Comparison of ENCODE assay signal across 23 cellular contexts in genomic region chr11:64502634-64503033, GRCh38. TPM values are rescaled to one million over a fixed set of nuclear protein-coding genes. Genes with fewer than 3 reads are reported as not detected.
DNase-seq lines count a peak whose midpoint lies in the region; ATAC-seq, FAIRE-seq and TF ChIP-seq lines count a peak whose summit lies in the region.
"Had no signal": no experiment of that assay in that cellular context is flagged by ENCODE, and none has a peak within 500 bp of the region (broad histone marks: within the 10 kb centered on the region; RNA-seq: fewer than 3 reads in every experiment).

No MANE protein-coding gene starts in this region.

- H2BK12ac ChIP-seq in H1 (ENCODE audit: low read depth, low read length): no peak overlapping the region

- H3K4me3 Mint-ChIP-seq in T-helper 2 cell treated with Interferon-gamma antibody and Interleukin-4, amounts not matched to agents 5 μg/mL and 100 μg/mL, for 36 hours: no peak overlapping the region
- H3K4me3 Mint-ChIP-seq: CD4-positive, alpha-beta memory T cell; T-cell had no signal

- H3K36me3 ChIP-seq in BE2C: no peaks in the 10 kb centered on the region
- no peaks in the 10 kb centered on the region for H3K36me3 ChIP-seq in Karpas-422 (ENCODE audit: insufficient read depth, low read length)
- H3K36me3 ChIP-seq in H1 (ENCODE audit: control insufficient read depth in 2 of 4, insufficient read depth in 4 of 4, low read length in 3 of 4): no peaks in the 10 kb centered on the region

- H3K9me2 ChIP-seq in Karpas-422 (replicated peaks; ENCODE audit: insufficient read depth, low read length): no peaks in the 10 kb centered on the region

- POLR2A ChIA-PET in H1 (lab: Charles Lee; ENCODE audit: partially characterized antibody): interaction anchor here (0.9 kb wide), 1 partner anchor 10 kb away, joined by 3 read pairs; no protein-coding TSS in a partner anchor

- H3K14ac ChIP-seq in H1 (ENCODE audit: insufficient read length): no peak overlapping the region

- DNase-seq in BE2C (peak; percentile 49), Karpas-422 (peak; percentile 23), NCI-H774 (lab: John Stamatoyannopoulos, UW) (peak; percentile 20), H1 (ENCODE audit: low read depth in 1 of 2, low spot score in 2 of 2) (no peak), iPS-NIHi11 (ENCODE audit: low spot score) (no peak), ecto neural progenitor cell (ENCODE audit: low spot score) (no peak)
- DNase-seq in T-helper 2 cell treated with Interferon-gamma antibody and Interleukin-4, amounts not matched to agents 5 μg/mL and 100 μg/mL, for 36 hours (ENCODE audit: low spot score): no peak
- DNase-seq: AML-193; C1 segment of cervical spinal cord; CD4-positive, alpha-beta memory T cell; COR-L47; MM.1S; NCI-H2029 treated with DMSO at 0.1 percent for 48 hours; NCI-H2171 treated with DMSO at 0.1 percent for 48 hours; NCI-H446; NCI-H524 treated with DMSO at 0.1 percent for 48 hours; T-cell had no signal

- no peak overlapping the region for H4K91ac ChIP-seq in H1 (replicated peaks; ENCODE audit: insufficient read length, low read length)

- H2BK120ac ChIP-seq in H1 (replicated peaks; ENCODE audit: low read depth, low read length): no peak overlapping the region

- no peak for TF ChIP-seq POLR2A in H1 (IDR thresholded peaks at IDR 0.05; ENCODE audit: control extremely low read depth in 1 of 2, low read depth in 2 of 2, low read length in 2 of 2)

- no peaks in the 10 kb centered on the region for H3K27me3 ChIP-seq in BE2C
- no peaks in the 10 kb centered on the region for H3K27me3 ChIP-seq in Karpas-422 (ENCODE audit: low read length)
- H3K27me3 ChIP-seq in H1 (replicated peaks in 1 of 4; ENCODE audit: control insufficient read depth in 3 of 4, extremely low read depth in 1 of 4, insufficient read depth in 3 of 4, low read length in 3 of 4): peaks cover 0 to 28% (median 8%) of the 10 kb centered on the region in 4 experiments; a peak in 6 of 7 replicates

- no peak overlapping the region for H2AFZ ChIP-seq in Karpas-422 (ENCODE audit: low read length)
- H2AFZ ChIP-seq in H1 (ENCODE audit: low read length): no peak overlapping the region

- TF ChIP-seq EP300 in H1 (IDR thresholded peaks at IDR 0.05; ENCODE audit: borderline replicate concordance in 1 of 2, low read depth in 2 of 2, low read length in 2 of 2): no peak

- no peak overlapping the region for H2BK15ac ChIP-seq in H1 (ENCODE audit: low read length)

- no peak overlapping the region for H3K27ac Mint-ChIP-seq in T-helper 2 cell treated with Interferon-gamma antibody and Interleukin-4, amounts not matched to agents 5 μg/mL and 100 μg/mL, for 36 hours
- H3K27ac Mint-ChIP-seq: CD4-positive, alpha-beta memory T cell; T-cell had no signal

- no peaks in the 10 kb centered on the region for H4K20me1 ChIP-seq in Karpas-422 (ENCODE audit: insufficient read depth, low read depth, low read length)
- no peaks in the 10 kb centered on the region for H4K20me1 ChIP-seq in H1 (replicated peaks in 1 of 2; ENCODE audit: control insufficient read depth in 1 of 2, insufficient read depth in 2 of 2, low read length in 2 of 2)

- H2BK5ac ChIP-seq in H1 (ENCODE audit: low read depth, low read length): no peak overlapping the region

- H3K27ac ChIP-seq in Karpas-422 (ENCODE audit: low read length) (no peak overlapping the region), H1 (ENCODE audit: low read depth, low read length) (no peak overlapping the region)
- H3K27ac ChIP-seq: A549 had no signal

- no peak overlapping the region for H3K18ac ChIP-seq in H1 (ENCODE audit: extremely low read depth, low read length)

- peaks cover 7% of the 10 kb centered on the region for H3K4me1 Mint-ChIP-seq in T-helper 2 cell treated with Interferon-gamma antibody and Interleukin-4, amounts not matched to agents 5 μg/mL and 100 μg/mL, for 36 hours (ENCODE audit: low read depth)
- H3K4me1 Mint-ChIP-seq: CD4-positive, alpha-beta memory T cell; T-cell had no signal

- no peak overlapping the region for H4K5ac ChIP-seq in H1 (ENCODE audit: insufficient read length, low read depth, low read length)

- H3K4me2 ChIP-seq in Karpas-422 (ENCODE audit: low read depth, low read length, poor library complexity, severe bottlenecking) (no peak overlapping the region), H1 (ENCODE audit: insufficient read depth in 1 of 2, low read depth in 2 of 2, low read length in 2 of 2) (no peak overlapping the region)
- H3K4me2 ChIP-seq: A549 had no signal

- no peaks in the 10 kb centered on the region; the same call in 1 of the 2 replicates for H3K23me2 ChIP-seq in H1 (ENCODE audit: low read depth, low read length)

- H3K4me3 ChIP-seq in BE2C (ENCODE audit: low read depth, low read length) (no peak overlapping the region), Karpas-422 (ENCODE audit: low read length) (no peak overlapping the region), H1 (ENCODE audit: extremely low read depth in 1 of 4, insufficient read depth in 2 of 4, low read depth in 3 of 4, low read length in 4 of 4) (no peak overlapping the region)
- H3K4me3 ChIP-seq: A549 had no signal

- H4K8ac ChIP-seq in H1 (ENCODE audit: extremely low read depth, insufficient read depth, low read length): no peak overlapping the region

- no peak overlapping the region for H3K4ac ChIP-seq in H1 (replicated peaks; ENCODE audit: insufficient read length, low read depth, low read length)

- H3K27me3 Mint-ChIP-seq in T-helper 2 cell treated with Interferon-gamma antibody and Interleukin-4, amounts not matched to agents 5 μg/mL and 100 μg/mL, for 36 hours (ENCODE audit: low read depth): peaks cover 8% of the 10 kb centered on the region

- H3K56ac ChIP-seq in H1 (replicated peaks; ENCODE audit: insufficient read length, low read depth, low read length): peak overlapping the region; percentile 39

- H2BK20ac ChIP-seq in H1 (ENCODE audit: low read length): no peak overlapping the region

- H3K9ac ChIP-seq in Karpas-422 (ENCODE audit: low read length): no peak overlapping the region
- H3K9ac ChIP-seq in H1 (replicated peaks in 1 of 4; ENCODE audit: extremely low read depth in 1 of 4, low read depth in 3 of 4, low read length in 3 of 4): no peak overlapping the region

- ATAC-seq in GM21447 (IDR thresholded peaks at IDR 0.05; ENCODE audit: unreplicated experiment): no peak
- ATAC-seq: A549, T-cell had no signal

- H3K36me3 Mint-ChIP-seq in T-helper 2 cell treated with Interferon-gamma antibody and Interleukin-4, amounts not matched to agents 5 μg/mL and 100 μg/mL, for 36 hours (ENCODE audit: low read depth): no peaks in the 10 kb centered on the region
- H3K36me3 Mint-ChIP-seq: CD4-positive, alpha-beta memory T cell; T-cell had no signal

- H3K9me3 ChIP-seq in BE2C (no peaks in the 10 kb centered on the region), Karpas-422 (ENCODE audit: low read length) (no peaks in the 10 kb centered on the region), H1 (ENCODE audit: insufficient read depth in 2 of 2, low read depth in 1 of 2, low read length in 1 of 2) (no peaks in the 10 kb centered on the region; a peak in 1 of 4 replicates)

- CTCF ChIA-PET in H1 (lab: Charles Lee; ENCODE audit: partially characterized antibody): interaction anchor here (0.8 to 3.6 kb wide), 6 partner anchors 9 to 212 kb away, joined by 3 to 20 read pairs (median 4); partner anchors contain the start of gene KCNK4

- no peak overlapping the region for H2AK5ac ChIP-seq in H1 (ENCODE audit: low read depth, low read length)

- H3K9me3 Mint-ChIP-seq in T-helper 2 cell treated with Interferon-gamma antibody and Interleukin-4, amounts not matched to agents 5 μg/mL and 100 μg/mL, for 36 hours: peaks cover 3% of the 10 kb centered on the region

- no peak for FAIRE-seq in H1 (lab: Jason Lieb, UNC)
- FAIRE-seq: A549, G401.6, H54, RCC 7860 had no signal

- no peaks in the 10 kb centered on the region for H3K79me1 ChIP-seq in H1 (ENCODE audit: low read depth, low read length)

- H3K4me1 ChIP-seq in BE2C: no peaks in the 10 kb centered on the region
- H3K4me1 ChIP-seq in Karpas-422 (ENCODE audit: low read length): no peaks in the 10 kb centered on the region
- no peaks in the 10 kb centered on the region for H3K4me1 ChIP-seq in H1 (replicated peaks in 1 of 4; ENCODE audit: control insufficient read depth in 3 of 4, insufficient read depth in 4 of 4, low read length in 3 of 4)

- WGBS in H1 (ENCODE audit: extremely low coverage in 1 of 2, insufficient coverage in 1 of 2, insufficient read length in 1 of 2, insufficient replicate concordance in 2 of 2, low coverage in 1 of 2, low lambda C conversion rate in 2 of 2, missing lambda C conversion rate in 1 of 2), 2 experiments: 91% methylated on average over 19 of the region's 19 CpGs; no CpG with 5 or more reads in 1 of the 2 experiments

- H3K23ac ChIP-seq in H1 (ENCODE audit: insufficient read length): no peak overlapping the region

- no peak for TF ChIP-seq RAD21 in H1 (IDR thresholded peaks at IDR 0.05 in 1 of 2, conservative IDR thresholded peaks at IDR 0.05 in 1 of 2; ENCODE audit: low read depth in 2 of 2, low read length in 2 of 2)

- TF ChIP-seq CTCF in BE2C (IDR thresholded peaks at IDR 0.05; ENCODE audit: low read depth, low read length) (no peak), H1 (IDR thresholded peaks at IDR 0.05; ENCODE audit: control extremely low read depth in 1 of 3, insufficient read depth in 1 of 3, low read depth in 1 of 3, low read length in 3 of 3) (no peak)

- H3K79me2 ChIP-seq in Karpas-422 (ENCODE audit: low read length) (no peaks in the 10 kb centered on the region), H1 (ENCODE audit: control insufficient read depth in 1 of 2, insufficient read depth in 2 of 2, low read length in 2 of 2) (no peaks in the 10 kb centered on the region; a peak in 1 of 4 replicates)

TF ChIP-seq in H1, 55 proteins besides CTCF, POLR2A, EP300 and RAD21 (continues in another document):
- no peak for TF ChIP-seq CEBPB (IDR thresholded peaks at IDR 0.05; ENCODE audit: low read depth, low read length)
- TF ChIP-seq BACH1 (IDR thresholded peaks at IDR 0.05; ENCODE audit: low read length): no peak
- no peak for TF ChIP-seq MAX (IDR thresholded peaks at IDR 0.05)

RNA-seq across cellular contexts. Expression of gene SLC22A11, which starts 53.1 kb away (rescaled TPM):
- not detected for polyA plus RNA-seq in BE2C (2012; ENCODE audit: insufficient read depth, insufficient read length, low read depth)
- total RNA-seq in Karpas-422 (2014; rRNA removed; shearing (Covaris generic); ENCODE audit: low replicate concordance): not detected in 2 replicates
- total RNA-seq in H1 (2021; fragmentation: NEBNext Ultra II Directional; extraction: Animal tissue kit (Norgen Biotek cat#: 25700)): not detected in 2 replicates
- 0.05 TPM in 1 of 2 replicates, not detected in the other for polyA plus RNA-seq in H1 (2011; rRNA removed)
- not detected for polyA plus RNA-seq in H1 (2011; cell fraction: cytosol; rRNA removed)
- not detected for polyA plus RNA-seq in H1 (2011; cell fraction: nucleus; rRNA removed)
- polyA plus RNA-seq in H1 (2012, experiment 1 of 2): not detected in 4 replicates
- not detected for polyA plus RNA-seq in H1 (2012, experiment 2 of 2)
- 0.04 TPM for polyA plus RNA-seq in H1 (2013, experiment 1 of 2)
- polyA plus RNA-seq in H1 (2013, experiment 2 of 2): not detected
- polyA minus RNA-seq in H1 (2011; rRNA and poly(A)+ RNA removed): not detected in 2 replicates
- polyA minus RNA-seq in H1 (2011; cell fraction: cytosol; rRNA and poly(A)+ RNA removed): not detected
- not detected for polyA minus RNA-seq in H1 (2011; cell fraction: nucleus; rRNA and poly(A)+ RNA removed)
- total RNA-seq: CD4-positive, alpha-beta memory T cell; T-cell; T-helper 2 cell treated with Interferon-gamma antibody and Interleukin-4, amounts not matched to agents 100 ng/mL and 5 ng/mL, for 36 hours had no signal
- polyA plus RNA-seq: CD4-positive, alpha-beta memory T cell had no signal

Comparison
In these comparisons a context has a peak if more than half of its experiments do, and no peak if none do; other contexts are left out.
1. DNase-seq: peak in BE2C (single experiment), Karpas-422 (single experiment) and NCI-H774 (single experiment); none in H1 (0 of 2), iPS-NIHi11 (single experiment), T-helper 2 cell treated with Interferon-gamma antibody and Interleukin-4, amounts not matched to agents 5 μg/mL and 100 μg/mL, for 36 hours (single experiment) and ecto neural progenitor cell (single experiment).